ENCODE assay signal across 9 cellular contexts in genomic region chr11:46367244-46367915, GRCh38. TPM values are rescaled to one million over a fixed set of nuclear protein-coding genes. Genes with fewer than 3 reads are reported as not detected.
DNase-seq lines count a peak whose midpoint lies in the region; ATAC-seq, FAIRE-seq and TF ChIP-seq lines count a peak whose summit lies in the region.
"Had no signal": no experiment of that assay in that cellular context is flagged by ENCODE, and none has a peak within 500 bp of the region (broad histone marks: within the 10 kb centered on the region; RNA-seq: fewer than 3 reads in every experiment).

No MANE protein-coding gene starts in this region.

- H3K36me3 Mint-ChIP-seq in HFFc6 (ENCODE audit: low read depth): no peaks in the 10 kb centered on the region

- H3F3A ChIP-seq in OCI-LY1 (ENCODE audit: insufficient read depth, low read length): no peaks in the 10 kb centered on the region

- no peaks in the 10 kb centered on the region for H3K9me3 Mint-ChIP-seq in HFFc6
- H3K9me3 Mint-ChIP-seq: dendritic cell treated with granulocyte-macrophage colony-stimulating factor and Interleukin-4, amounts not matched to agents 40 ng/mL and 50 ng/mL, for 4 days had no signal

- no peaks in the 10 kb centered on the region for H4K20me1 ChIP-seq in OCI-LY1 (ENCODE audit: insufficient read depth, low read length)

- H3K4me3 Mint-ChIP-seq in HFFc6: no peak overlapping the region
- H3K4me3 Mint-ChIP-seq: dendritic cell treated with granulocyte-macrophage colony-stimulating factor and Interleukin-4, amounts not matched to agents 40 ng/mL and 50 ng/mL, for 4 days had no signal

- H3K4me3 ChIP-seq in OCI-LY1 (ENCODE audit: low read depth, low read length, poor library complexity, severe bottlenecking): no peak overlapping the region
- no peak overlapping the region for H3K4me3 ChIP-seq in psoas muscle

- no peaks in the 10 kb centered on the region for H3K9me2 ChIP-seq in OCI-LY1 (ENCODE audit: low read depth, low read length)

- H3K9ac ChIP-seq in OCI-LY1 (ENCODE audit: low read length): no peak overlapping the region

- ATAC-seq in psoas muscle: peak; percentile 35 to 52 (median 46)

- H2AFZ ChIP-seq in OCI-LY1 (ENCODE audit: low read length): no peak overlapping the region

- H3K9me3 ChIP-seq in OCI-LY1 (ENCODE audit: low read length) (no peaks in the 10 kb centered on the region), psoas muscle (no peaks in the 10 kb centered on the region)

- DNase-seq in GDM1 (lab: John Stamatoyannopoulos, UW): peak; percentile 21
- peak; percentile 24 for DNase-seq in HFFc6
- DNase-seq in activated T-helper 1 cell treated with anti-CD3 and anti-CD28 coated beads, Interleukin-2, amount 50 U/mL, for 16 hours (ENCODE audit: low read depth in 1 of 2, low spot score in 1 of 2): peak; percentile 61 to 62
- peak; percentile 71 to 72 for DNase-seq in frontal cortex (ENCODE audit: low spot score in 2 of 2)
- peak; percentile 78 to 86 for DNase-seq in psoas muscle
- DNase-seq in posterior vena cava (ENCODE audit: low spot score): no peak
- DNase-seq in putamen (ENCODE audit: low spot score): no peak

- no peaks in the 10 kb centered on the region for H3K27me3 Mint-ChIP-seq in HFFc6 (ENCODE audit: insufficient read depth)
- H3K27me3 Mint-ChIP-seq: dendritic cell treated with granulocyte-macrophage colony-stimulating factor and Interleukin-4, amounts not matched to agents 40 ng/mL and 50 ng/mL, for 4 days had no signal

- peaks cover 21% of the 10 kb centered on the region for H3K4me1 Mint-ChIP-seq in HFFc6 (ENCODE audit: low read depth)

- H3K4me1 ChIP-seq in OCI-LY1 (ENCODE audit: insufficient read depth, low read length, severe bottlenecking): peaks cover 27% of the 10 kb centered on the region
- H3K4me1 ChIP-seq in psoas muscle: peaks cover 44% of the 10 kb centered on the region

- H3K27ac ChIP-seq in OCI-LY1 (ENCODE audit: low read depth, low read length, poor library complexity, severe bottlenecking) (peak overlapping the region; percentile 29), psoas muscle (peak overlapping the region; percentile 58)

- H3K36me3 ChIP-seq in OCI-LY1 (ENCODE audit: insufficient read depth, low read length) (peaks cover 48% of the 10 kb centered on the region; the same call in 1 of the 2 replicates), psoas muscle (ENCODE audit: insufficient read depth in 1 of 2, low read depth in 1 of 2) (peaks cover 4 to 60% of the 10 kb centered on the region in 2 donors)

- H3K27ac Mint-ChIP-seq in HFFc6: no peak overlapping the region
- H3K27ac Mint-ChIP-seq: dendritic cell treated with granulocyte-macrophage colony-stimulating factor and Interleukin-4, amounts not matched to agents 40 ng/mL and 50 ng/mL, for 4 days had no signal

- intact Hi-C loops in psoas muscle (cut with DNase I): loop anchor here in 1 of 2 donors (1.0 kb wide), 1 partner anchor 15 kb away; no protein-coding TSS in a partner anchor
- intact Hi-C loops in posterior vena cava (cut with DNase I): no loop called here

- peak overlapping the region; percentile 43; the same call in 1 of the 2 replicates for H3K4me2 ChIP-seq in OCI-LY1 (ENCODE audit: low read length)

- peaks cover 5% of the 10 kb centered on the region; the same call in 1 of the 2 replicates for H3K79me2 ChIP-seq in OCI-LY1 (ENCODE audit: insufficient read depth, low read length)

- no peak for FAIRE-seq in frontal cortex (lab: Jason Lieb, UNC)

- TF ChIP-seq CTCF in HFFc6 (IDR thresholded peaks at IDR 0.05) (peak; percentile 97), OCI-LY1 (IDR thresholded peaks at IDR 0.05; ENCODE audit: low read length) (peak; percentile 72), psoas muscle (IDR thresholded peaks at IDR 0.05) (peak; percentile 91)

- H3K27me3 ChIP-seq in OCI-LY1 (ENCODE audit: insufficient read depth, low read length) (no peaks in the 10 kb centered on the region), psoas muscle (ENCODE audit: insufficient read depth in 3 of 3, low read length in 2 of 3) (no peaks in the 10 kb centered on the region)

- 15 to 21% (median 20%) methylated on average over 31 to 32 of the region's 32 CpGs for WGBS in psoas muscle, 3 donors

RNA-seq across cellular contexts. Expression of gene MDK, which starts 14.1 kb away (rescaled TPM):
- total RNA-seq in HFFc6 (2021; fragmentation: NEBNext Ultra II Directional; extraction: Animal tissue kit (Norgen Biotek cat#: 25700)): 10 to 100 TPM in 5 of 6 experiments, 1 to 10 TPM in 1; 9.7 to 22.9 (median 18.9) TPM
- total RNA-seq in frontal cortex: 11.4 TPM
- 1 to 10 TPM; 1.4 to 6.3 (median 2.4) TPM for total RNA-seq in psoas muscle
- 1 to 10 TPM; 1.2 to 2.0 (median 1.8) TPM for polyA plus RNA-seq in psoas muscle
- 10 to 100 TPM; 16.6 to 28.9 TPM for total RNA-seq in posterior vena cava

RNA-seq across cellular contexts. Expression of gene DGKZ, which starts 20.1 kb away (rescaled TPM):
- total RNA-seq in HFFc6 (2021; fragmentation: NEBNext Ultra II Directional; extraction: Animal tissue kit (Norgen Biotek cat#: 25700)): 10 to 100 TPM; 40.4 to 49.8 (median 46.2) TPM
- total RNA-seq in frontal cortex: 43.2 TPM
- total RNA-seq in psoas muscle: 100 to 1,000 TPM in 1 of 4 donors, 10 to 100 TPM in 3; 90.2 to 138 (median 96.2) TPM
- 10 to 100 TPM; 57.7 to 85.4 (median 62.0) TPM for polyA plus RNA-seq in psoas muscle
- total RNA-seq in posterior vena cava: 10 to 100 TPM; 38.5 to 41.2 TPM

RNA-seq across cellular contexts. Expression of gene CHRM4, which starts 24.2 kb away (rescaled TPM):
- not detected for total RNA-seq in HFFc6 (2021; fragmentation: NEBNext Ultra II Directional; extraction: Animal tissue kit (Norgen Biotek cat#: 25700))
- total RNA-seq in frontal cortex (6.1 TPM), psoas muscle (not detected), posterior vena cava (not detected)
- polyA plus RNA-seq in psoas muscle: not detected

Comparison
In these comparisons a context has a peak if more than half of its experiments do, and no peak if none do; other contexts are left out.
1. DNase-seq: peak in GDM1 (single experiment), HFFc6 (single experiment), activated T-helper 1 cell treated with anti-CD3 and anti-CD28 coated beads, Interleukin-2, amount 50 U/mL, for 16 hours (2 of 2), frontal cortex (2 of 2) and psoas muscle (2 of 2); none in posterior vena cava (single experiment) and putamen (single experiment).
2. Peak in every context shown above with its lines, with median percentiles within 50 percentile points of each other: CTCF ChIP-seq.